8 cellular contexts compared by ENCODE assay signal in genomic region chrX:40012800-40013682, GRCh38.
DNase-seq lines count a peak whose midpoint lies in the region; ATAC-seq and TF ChIP-seq lines count a peak whose summit lies in the region.

No MANE protein-coding gene starts in this region.

- intact Hi-C loops in A673 (cut with micrococcal nuclease; ENCODE audit: unreplicated experiment) (loop anchor here (5.0 kb wide), 3 partner anchors 79 to 286 kb away; no protein-coding TSS in a partner anchor), adrenal gland (cut with DNase I) (loop anchor here (5.0 to 10.0 kb wide), 2 partner anchors 82 to 159 kb away; partner anchors contain the start of gene BCOR (in 1 of the 2)), right cardiac atrium (cut with DNase I) (loop anchor here in 3 of 4 donors (5.0 to 10.0 kb wide), 4 partner anchors 82 to 196 kb away; partner anchors contain the start of gene BCOR (in 2 of the 3))

- no peak for TF ChIP-seq CTCF in A673 (conservative IDR thresholded peaks at IDR 0.05; ENCODE audit: low read depth, low read length)
- no peak for TF ChIP-seq CTCF in GM12875 (IDR thresholded peaks at IDR 0.05; ENCODE audit: borderline replicate concordance, insufficient read depth, low read depth, low read length)
- TF ChIP-seq CTCF in adrenal gland (IDR thresholded peaks at IDR 0.05) = no peak
- TF ChIP-seq CTCF in retinal pigment epithelial cell (conservative IDR thresholded peaks at IDR 0.05; ENCODE audit: low read depth, low read length) = no peak

- ATAC-seq in HG03175 (IDR thresholded peaks at IDR 0.05; ENCODE audit: unreplicated experiment) = peak; percentile 51
- ATAC-seq in right cardiac atrium = peak; percentile 70 to 76

- DNase-seq in A673 (ENCODE audit: low spot score) = peak; percentile 49
- DNase-seq in NOMO-1 treated with dmso at 0.1 percent for 144 hours (lab: John Stamatoyannopoulos, UW; ENCODE audit: unreplicated experiment) = peak; percentile 61
- DNase-seq in adrenal gland = peak; percentile 48 to 72 (median 67)
- peak; percentile 81 to 90 (median 87) for DNase-seq in right cardiac atrium
- DNase-seq in retinal pigment epithelial cell (ENCODE audit: low read depth) = no peak
- DNase-seq in globus pallidus (ENCODE audit: low spot score) = no peak

- H3K36me3 ChIP-seq in A673 (ENCODE audit: insufficient read depth, low read length, poor library complexity, severe bottlenecking) (no peaks in the 10 kb centered on the region), adrenal gland (replicated peaks in 1 of 2) (no peaks in the 10 kb centered on the region)

- BruUV-seq in A673 (replicated peaks; lab: Mats Ljungman, UMichigan) = no TSS peak

- H3K4me1 ChIP-seq in A673 (ENCODE audit: insufficient read depth, low read length, poor library complexity, severe bottlenecking) (peaks cover 22% of the 10 kb centered on the region), adrenal gland (replicated peaks in 1 of 2) (peaks cover 0 to 13% of the 10 kb centered on the region in 2 donors), right cardiac atrium (ENCODE audit: control insufficient read depth, insufficient read depth, low read length) (peaks cover 8% of the 10 kb centered on the region)

- H3K27ac ChIP-seq in A673 (ENCODE audit: low read depth, low read length, poor library complexity, severe bottlenecking) (peak overlapping the region; percentile 71), adrenal gland (peak overlapping the region; percentile 64 to 94 (median 84)), right cardiac atrium (ENCODE audit: low read length) (peak overlapping the region; percentile 96)

- WGBS in adrenal gland, 4 donors = 2 to 22% (median 6%) methylated on average over 7 to 73 of the region's 73 CpGs
- 11% methylated on average over 73 of the region's 73 CpGs for WGBS in right cardiac atrium

- TF ChIP-seq POLR2A in adrenal gland (IDR thresholded peaks at IDR 0.05) = peak in 1 of 2 donors; percentile 1

- CTCF ChIA-PET in A673 (lab: Charles Lee) = no interaction called here

- POLR2A ChIA-PET in A673 (lab: Charles Lee; ENCODE audit: low non-redundant PET) = no interaction called here

- H3K27me3 ChIP-seq in A673 (replicated peaks; ENCODE audit: insufficient read depth, low read depth, low read length, poor library complexity) (no peaks in the 10 kb centered on the region), adrenal gland (peaks cover 43% of the 10 kb centered on the region), right cardiac atrium (ENCODE audit: control insufficient read depth, insufficient read depth) (no peaks in the 10 kb centered on the region)

- H3K4me3 ChIP-seq in A673 (ENCODE audit: low read depth, low read length, poor library complexity, severe bottlenecking) = peak overlapping the region; percentile 53
- H3K4me3 ChIP-seq in GM12875 (ENCODE audit: low read depth, low read length) = peak overlapping the region; percentile 60
- peak overlapping the region in 2 of 4 donors; percentile 37 to 63 for H3K4me3 ChIP-seq in adrenal gland
- H3K4me3 ChIP-seq in right cardiac atrium (ENCODE audit: low read length) = peak overlapping the region; percentile 29
- peak overlapping the region; percentile 52 for H3K4me3 ChIP-seq in retinal pigment epithelial cell (ENCODE audit: low read length)

- H3K9me3 ChIP-seq in A673 (ENCODE audit: low read depth, low read length, poor library complexity, severe bottlenecking) (no peaks in the 10 kb centered on the region), adrenal gland (replicated peaks in 1 of 3) (no peaks in the 10 kb centered on the region), right cardiac atrium (ENCODE audit: control insufficient read depth, low read length) (no peaks in the 10 kb centered on the region)

Comparison
In these comparisons a context has a peak if more than half of its experiments do, and no peak if none do; other contexts are left out.
1. DNase-seq: peak in A673 (single experiment), NOMO-1 treated with dmso at 0.1 percent for 144 hours (single experiment), adrenal gland (7 of 7) and right cardiac atrium (3 of 3); none in retinal pigment epithelial cell (single experiment) and globus pallidus (single experiment).
2. Peak in every context shown above with its lines, with median percentiles within 50 percentile points of each other: H3K27ac ChIP-seq.